8 cellular contexts compared by ENCODE assay signal in genomic region chr12:118034429-118035193, GRCh38. TPM values are rescaled to one million over a fixed set of nuclear protein-coding genes. Genes with fewer than 3 reads are reported as not detected.
DNase-seq lines count a peak whose midpoint lies in the region; ATAC-seq, FAIRE-seq and TF ChIP-seq lines count a peak whose summit lies in the region.

No MANE protein-coding gene starts in this region.

- TF ChIP-seq POLR2A in GM12892 (IDR thresholded peaks at IDR 0.05; ENCODE audit: low read depth, low read length): no peak

- peaks cover 62% of the 10 kb centered on the region for H3K36me3 Mint-ChIP-seq in osteocyte (ENCODE audit: unreplicated experiment)
- H3K36me3 Mint-ChIP-seq in activated T-cell treated with anti-CD3 and anti-CD28 coated beads, Interleukin-2, amount 50 U/mL, for 4 hours (ENCODE audit: insufficient read depth): peaks cover 59% of the 10 kb centered on the region

- H3K27ac Mint-ChIP-seq in osteocyte (ENCODE audit: unreplicated experiment): no peak overlapping the region

- H3K27me3 ChIP-seq in RWPE2 (ENCODE audit: insufficient read depth, poor library complexity, severe bottlenecking): no peaks in the 10 kb centered on the region

- POLR2A ChIA-PET in AG04449 (lab: Yijun Ruan, JAX): interaction anchor here (1.7 kb wide), 1 partner anchor 10 kb away, joined by 5 read pairs; no protein-coding TSS in a partner anchor

- peak; percentile 42 for FAIRE-seq in GM12892 (lab: Jason Lieb, UNC)

- no peaks in the 10 kb centered on the region for H3K9me3 Mint-ChIP-seq in osteocyte (ENCODE audit: unreplicated experiment)
- no peaks in the 10 kb centered on the region for H3K9me3 Mint-ChIP-seq in activated T-cell treated with anti-CD3 and anti-CD28 coated beads, Interleukin-2, amount 50 U/mL, for 4 hours

- H3K36me3 ChIP-seq in RWPE2 (ENCODE audit: low read depth): peaks cover 91% of the 10 kb centered on the region

- peak overlapping the region; percentile 23 for H3K27ac ChIP-seq in RWPE2 (ENCODE audit: poor library complexity, severe bottlenecking)

- H3K4me3 Mint-ChIP-seq in osteocyte (ENCODE audit: unreplicated experiment): no peak overlapping the region
- H3K4me3 Mint-ChIP-seq in activated T-cell treated with anti-CD3 and anti-CD28 coated beads, Interleukin-2, amount 50 U/mL, for 4 hours: no peak overlapping the region

- no peaks in the 10 kb centered on the region for H3K27me3 Mint-ChIP-seq in osteocyte (ENCODE audit: unreplicated experiment)
- H3K27me3 Mint-ChIP-seq in activated T-cell treated with anti-CD3 and anti-CD28 coated beads, Interleukin-2, amount 50 U/mL, for 4 hours (ENCODE audit: low read depth): no peaks in the 10 kb centered on the region

- peak; percentile 61 for TF ChIP-seq CTCF in AG04449 (IDR thresholded peaks at IDR 0.05; ENCODE audit: insufficient read depth, low read length, missing control alignments)
- TF ChIP-seq CTCF in RWPE2 (IDR thresholded peaks at IDR 0.05; ENCODE audit: poor library complexity, severe bottlenecking): peak; percentile 60
- peak; percentile 38 for TF ChIP-seq CTCF in osteocyte (IDR thresholded peaks at IDR 0.05)

- H3K4me3 ChIP-seq in AG04449 (ENCODE audit: low read depth, low read length) (no peak overlapping the region), RWPE2 (ENCODE audit: severe bottlenecking) (no peak overlapping the region)

- H3K4me1 Mint-ChIP-seq in osteocyte (ENCODE audit: unreplicated experiment): no peaks in the 10 kb centered on the region
- H3K4me1 Mint-ChIP-seq in activated T-cell treated with anti-CD3 and anti-CD28 coated beads, Interleukin-2, amount 50 U/mL, for 4 hours (ENCODE audit: low read depth): peaks cover 41% of the 10 kb centered on the region

- H3K4me1 ChIP-seq in RWPE2 (ENCODE audit: insufficient read depth, poor library complexity, severe bottlenecking): peaks cover 3% of the 10 kb centered on the region

- H3K9me3 ChIP-seq in RWPE2 (ENCODE audit: severe bottlenecking): no peaks in the 10 kb centered on the region

- no peak for DNase-seq in AG04449 (ENCODE audit: low read depth, low spot score)
- no peak for DNase-seq in GM12892 (ENCODE audit: insufficient read length)
- DNase-seq in RWPE2 (ENCODE audit: low spot score): no peak
- DNase-seq in epidermal melanocyte (ENCODE audit: insufficient read length, low spot score): peak; percentile 23
- DNase-seq in osteocyte (ENCODE audit: extremely low spot score, unreplicated experiment): no peak
- no peak for DNase-seq in activated T-cell treated with anti-CD3 and anti-CD28 coated beads, Interleukin-2, amount 50 U/mL, for 4 hours

- CTCF ChIA-PET in AG04449 (lab: Yijun Ruan, JAX): interaction anchor here (0.7 to 10.1 kb wide), 24 partner anchors 9 to 351 kb away, joined by 3 to 233 read pairs (median 4); partner anchors contain the start of genes RFC5 and WSB2

- ATAC-seq in RWPE2 (ENCODE audit: low read depth): peak; percentile 67
- no peak for ATAC-seq in GM19324 (IDR thresholded peaks at IDR 0.05; ENCODE audit: low FRiP score, unreplicated experiment)
- no peak for ATAC-seq in GM18502 (IDR thresholded peaks at IDR 0.05; ENCODE audit: poor library complexity, unreplicated experiment)
- no peak for ATAC-seq in activated T-cell treated with anti-CD3 and anti-CD28 coated beads, Interleukin-2, amount 50 U/mL, for 4 hours

RNA-seq across cellular contexts. Expression of gene RFC5, which starts 18.1 kb away (rescaled TPM):
- polyA plus RNA-seq in GM12892 (2012; ENCODE audit: missing spikeins): 45.3 TPM
- 12.7 and 13.2 TPM in 2 replicates for total RNA-seq in osteocyte
- 10 to 100 TPM; 51.5 to 64.2 (median 51.6) TPM for total RNA-seq in activated T-cell treated with anti-CD3 and anti-CD28 coated beads, Interleukin-2, amount 50 U/mL, for 4 hours

RNA-seq across cellular contexts. Expression of gene WSB2, which starts 26.4 kb away (rescaled TPM):
- polyA plus RNA-seq in GM12892 (2012; ENCODE audit: missing spikeins): 40.3 TPM
- 94.7 and 98.2 TPM in 2 replicates for total RNA-seq in osteocyte
- 10 to 100 TPM; 48.1 to 67.7 (median 52.0) TPM for total RNA-seq in activated T-cell treated with anti-CD3 and anti-CD28 coated beads, Interleukin-2, amount 50 U/mL, for 4 hours
